Comparison of ENCODE assay signal across 8 cellular contexts in genomic region chr3:158434412-158435038, GRCh38.
DNase-seq lines count a peak whose midpoint lies in the region; TF ChIP-seq lines count a peak whose summit lies in the region.

No MANE protein-coding gene starts in this region.

- H3K9me3 ChIP-seq in MM.1S (replicated peaks; ENCODE audit: insufficient read depth, low read length), result no peaks in the 10 kb centered on the region
- no peaks in the 10 kb centered on the region for H3K9me3 ChIP-seq in SK-N-SH

- H3K4me3 ChIP-seq in MM.1S (ENCODE audit: low read length) (no peak overlapping the region), SK-N-SH (ENCODE audit: low read depth in 2 of 2, low read length in 1 of 2) (no peak overlapping the region; a peak in 1 of 4 replicates), cardiac fibroblast (replicated peaks in 1 of 2; ENCODE audit: low read depth in 2 of 2, low read length in 2 of 2) (no peak overlapping the region), kidney epithelial cell (ENCODE audit: low read depth, low read length) (no peak overlapping the region)

- TF ChIP-seq RAD21 in SK-N-SH (IDR thresholded peaks at IDR 0.05; ENCODE audit: low read length), result peak; percentile 95

- 0 out of 4 replicates have a peak, but pooled peaks of 1 of the 2 experiments have one; percentile 17 for TF ChIP-seq EP300 in SK-N-SH (IDR thresholded peaks at IDR 0.05; ENCODE audit: borderline replicate concordance in 1 of 2, low read depth in 1 of 2, low read length in 1 of 2)

- H3K9me2 ChIP-seq in MM.1S (replicated peaks; ENCODE audit: insufficient read depth, low read length) (no peaks in the 10 kb centered on the region), SK-N-SH (no peaks in the 10 kb centered on the region; the same call in 1 of the 2 replicates)

- DNase-seq in activated T-cell treated with anti-CD3 and anti-CD28 coated beads for 1 hour (ENCODE audit: low read depth), result peak; percentile 3
- no peak for DNase-seq in activated T-cell treated with anti-CD3 and anti-CD28 coated beads, Interleukin-2, amount 50 U/mL, for 1 hour
- peak; percentile 51 for DNase-seq in HEK293T (ENCODE audit: extremely low spot score)
- peak; percentile 83 for DNase-seq in MM.1S
- DNase-seq in SK-N-SH, result peak; percentile 17
- peak; percentile 81 to 83 for DNase-seq in cardiac fibroblast (ENCODE audit: low read depth in 2 of 2)
- DNase-seq in kidney epithelial cell (ENCODE audit: low read depth), result no peak
- peak; percentile 33 for DNase-seq in stimulated activated CD4-positive, alpha-beta T cell treated with anti-CD3 and anti-CD28 coated beads, Interleukin-4, amount 100 ng/mL, for 24 hours

- POLR2A ChIA-PET in HEK293T (lab: Yijun Ruan, JAX) (no interaction called here), SK-N-SH (lab: Yijun Ruan, JAX) (no interaction called here)

- H3K4me2 ChIP-seq in MM.1S (ENCODE audit: low read depth, low read length) (no peak overlapping the region), SK-N-SH (no peak overlapping the region)

- H3F3A ChIP-seq in MM.1S (ENCODE audit: insufficient read depth, low read length), result no peaks in the 10 kb centered on the region
- H3F3A ChIP-seq in SK-N-SH (replicated peaks; ENCODE audit: insufficient read depth), result no peaks in the 10 kb centered on the region

- H3K79me2 ChIP-seq in MM.1S (ENCODE audit: low read length) (no peaks in the 10 kb centered on the region), SK-N-SH (ENCODE audit: insufficient read depth) (no peaks in the 10 kb centered on the region)

- CTCF ChIA-PET in HEK293T (lab: Yijun Ruan, JAX), result interaction anchor here (0.5 to 1.6 kb wide), 7 partner anchors 9 to 823 kb away, joined by 3 to 5 read pairs (median 3); no protein-coding TSS in a partner anchor
- CTCF ChIA-PET in SK-N-SH (lab: Yijun Ruan, JAX), result interaction anchor here (0.6 to 4.5 kb wide), 55 partner anchors 9 to 913 kb away, joined by 3 to 53 read pairs (median 4); partner anchors contain the start of genes RSRC1 and SHOX2

- H3K27me3 ChIP-seq in MM.1S (replicated peaks; ENCODE audit: insufficient read depth, low read length), result no peaks in the 10 kb centered on the region
- H3K27me3 ChIP-seq in SK-N-SH (ENCODE audit: insufficient read depth), result no peaks in the 10 kb centered on the region
- no peaks in the 10 kb centered on the region for H3K27me3 ChIP-seq in kidney epithelial cell (ENCODE audit: control insufficient read depth, insufficient read depth, low read length)

- H3K4me1 ChIP-seq in MM.1S (ENCODE audit: low read length) (no peaks in the 10 kb centered on the region), SK-N-SH (ENCODE audit: control insufficient read depth in 1 of 2, insufficient read depth in 2 of 2, low read depth in 1 of 2, low read length in 1 of 2) (peaks cover 0 to 12% of the 10 kb centered on the region in 2 experiments; a peak in 3 of 4 replicates)

- WGBS in SK-N-SH (ENCODE audit: low lambda C conversion rate), result 5% methylated on average over 4 of the region's 4 CpGs

- H3K9ac ChIP-seq in MM.1S (ENCODE audit: low read length), result no peak overlapping the region
- no peak overlapping the region for H3K9ac ChIP-seq in SK-N-SH

- TF ChIP-seq CTCF in MM.1S (IDR thresholded peaks at IDR 0.05; ENCODE audit: low read length), result peak; percentile 87
- TF ChIP-seq CTCF in SK-N-SH (IDR thresholded peaks at IDR 0.05), result peak; percentile 90
- peak; percentile 70 for TF ChIP-seq CTCF in cardiac fibroblast (IDR thresholded peaks at IDR 0.05; ENCODE audit: low read depth, low read length)
- TF ChIP-seq CTCF in kidney epithelial cell (IDR thresholded peaks at IDR 0.05; ENCODE audit: insufficient read depth, low read length, poor library complexity, severe bottlenecking), result peak; percentile 62

- H3K36me3 ChIP-seq in MM.1S (replicated peaks; ENCODE audit: insufficient read depth, low read length) (no peaks in the 10 kb centered on the region), SK-N-SH (replicated peaks in 1 of 2; ENCODE audit: control insufficient read depth in 1 of 2, insufficient read depth in 2 of 2, low read length in 1 of 2) (no peaks in the 10 kb centered on the region), kidney epithelial cell (ENCODE audit: control insufficient read depth, insufficient read depth, low read length) (no peaks in the 10 kb centered on the region)

- no peak overlapping the region for H2AFZ ChIP-seq in MM.1S (ENCODE audit: low read length)
- no peak overlapping the region for H2AFZ ChIP-seq in SK-N-SH (ENCODE audit: low read depth)

- H4K20me1 ChIP-seq in MM.1S (ENCODE audit: insufficient read depth, low read length), result no peaks in the 10 kb centered on the region
- no peaks in the 10 kb centered on the region for H4K20me1 ChIP-seq in SK-N-SH (ENCODE audit: insufficient read depth)

- H3K27ac ChIP-seq in MM.1S (ENCODE audit: low read length) (no peak overlapping the region), SK-N-SH (ENCODE audit: low read depth in 2 of 2, low read length in 1 of 2) (no peak overlapping the region)

TF ChIP-seq in HEK293T, 16 proteins besides CTCF, POLR2A, EP300 and RAD21:
- TF ChIP-seq, protein P1, sequence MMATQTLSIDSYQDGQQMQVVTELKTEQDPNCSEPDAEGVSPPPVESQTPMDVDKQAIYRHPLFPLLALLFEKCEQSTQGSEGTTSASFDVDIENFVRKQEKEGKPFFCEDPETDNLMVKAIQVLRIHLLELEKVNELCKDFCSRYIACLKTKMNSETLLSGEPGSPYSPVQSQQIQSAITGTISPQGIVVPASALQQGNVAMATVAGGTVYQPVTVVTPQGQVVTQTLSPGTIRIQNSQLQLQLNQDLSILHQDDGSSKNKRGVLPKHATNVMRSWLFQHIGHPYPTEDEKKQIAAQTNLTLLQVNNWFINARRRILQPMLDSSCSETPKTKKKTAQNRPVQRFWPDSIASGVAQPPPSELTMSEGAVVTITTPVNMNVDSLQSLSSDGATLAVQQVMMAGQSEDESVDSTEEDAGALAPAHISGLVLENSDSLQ (IDR thresholded peaks at IDR 0.05), result no peak
- TF ChIP-seq FOXA1 (IDR thresholded peaks at IDR 0.05), result no peak
- TF ChIP-seq FOXM1 (IDR thresholded peaks at IDR 0.05; ENCODE audit: borderline replicate concordance), result no peak

TF ChIP-seq in SK-N-SH, 30 proteins besides CTCF, POLR2A, EP300 and RAD21 (continues in another document):
- no peak for TF ChIP-seq ELF1 (IDR thresholded peaks at IDR 0.05)
- TF ChIP-seq NRF1 (IDR thresholded peaks at IDR 0.05; ENCODE audit: low read depth, low read length), result peak; percentile 13; the same call in 1 of the 2 replicates
- TF ChIP-seq RCOR1 (IDR thresholded peaks at IDR 0.05; ENCODE audit: low read length), result peak; percentile 90
- no peak for TF ChIP-seq GABPA (IDR thresholded peaks at IDR 0.05; ENCODE audit: low read depth)
- TF ChIP-seq TCF12 (IDR thresholded peaks at IDR 0.05), result no peak; the same call in 1 of the 2 replicates
- no peak for TF ChIP-seq RXRA (IDR thresholded peaks at IDR 0.05; ENCODE audit: borderline replicate concordance, low read depth)
- TF ChIP-seq SMC3 (IDR thresholded peaks at IDR 0.05; ENCODE audit: low read depth, low read length), result peak; percentile 90
- no peak for TF ChIP-seq REST (IDR thresholded peaks at IDR 0.05; ENCODE audit: low read depth, low read length)
- no peak for TF ChIP-seq TAF1 (IDR thresholded peaks at IDR 0.05; ENCODE audit: borderline replicate concordance, low read depth, low read length)
- TF ChIP-seq GATA2 (CRISPR knock-in tag; IDR thresholded peaks at IDR 0.05), result no peak
- TF ChIP-seq CHD2 (IDR thresholded peaks at IDR 0.05; ENCODE audit: low read length, partially characterized antibody), result no peak
- TF ChIP-seq EZH2phosphoT487 (IDR thresholded peaks at IDR 0.05; ENCODE audit: borderline replicate concordance, low read depth), result no peak
- no peak for TF ChIP-seq NFIC (IDR thresholded peaks at IDR 0.05; ENCODE audit: borderline replicate concordance)
- 0 out of 2 replicates have a peak, but pooled peaks have one; percentile 37 for TF ChIP-seq RFX5 (IDR thresholded peaks at IDR 0.05; ENCODE audit: low read length)
- TF ChIP-seq ZBTB33 (IDR thresholded peaks at IDR 0.05; ENCODE audit: borderline replicate concordance, low read depth), result no peak

Comparison
In these comparisons a context has a peak if more than half of its experiments do, and no peak if none do; other contexts are left out.
1. DNase-seq: peak in activated T-cell treated with anti-CD3 and anti-CD28 coated beads for 1 hour (single experiment), HEK293T (single experiment), MM.1S (single experiment), SK-N-SH (single experiment), cardiac fibroblast (2 of 2) and stimulated activated CD4-positive, alpha-beta T cell treated with anti-CD3 and anti-CD28 coated beads, Interleukin-4, amount 100 ng/mL, for 24 hours (single experiment); none in activated T-cell treated with anti-CD3 and anti-CD28 coated beads, Interleukin-2, amount 50 U/mL, for 1 hour (single experiment) and kidney epithelial cell (single experiment).
2. Peak in every context shown above with its lines, with median percentiles within 50 percentile points of each other: CTCF ChIP-seq.